ENCODE assay signal across 20 cellular contexts in the genomic region with DNA sequence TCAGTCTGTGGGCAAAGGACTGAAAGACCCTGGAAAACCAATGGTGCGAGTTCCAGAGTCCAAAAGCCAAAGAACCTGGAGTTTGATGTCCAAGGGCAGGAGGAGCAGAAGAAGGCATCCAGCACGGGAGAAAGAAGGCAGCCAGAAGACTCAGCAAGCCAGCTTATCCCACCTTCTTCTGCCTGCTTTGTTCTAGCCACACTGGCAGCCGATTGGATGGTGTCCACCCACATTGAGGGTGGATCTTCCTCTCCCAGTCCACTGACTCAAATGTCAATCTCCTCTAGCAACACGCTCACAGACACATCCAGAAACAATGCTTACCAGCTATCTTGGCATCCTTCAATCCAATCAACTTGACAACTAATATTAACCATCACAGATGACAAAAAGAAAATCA.
"Had no signal": no experiment of that assay in that cellular context is flagged by ENCODE, and none has a peak within 500 bp of the region (broad histone marks: within the 10 kb centered on the region; RNA-seq: fewer than 3 reads in every experiment).

No MANE protein-coding gene starts in this region.

- H3K4me3 ChIP-seq: esophagus squamous epithelium, gastrocnemius medialis, mucosa of descending colon, ovary, prostate gland, thyroid gland, upper lobe of right lung had no signal

- H3K27me3 ChIP-seq: gastrocnemius medialis, ovary, thyroid gland, upper lobe of right lung had no signal

- ATAC-seq: activated CD8-positive, alpha-beta T cell treated with anti-CD3 and anti-CD28 coated beads, Interleukin-2, amount 10 ng/mL, durations not matched to agents 7 days and 5 days; gastrocnemius medialis; left cardiac atrium; mucosa of descending colon; naive thymus-derived CD4-positive, alpha-beta T cell; stimulated activated naive CD8-positive, alpha-beta T cell treated with anti-CD3 and anti-CD28 coated beads, Interleukin-15, Interleukin-2, amounts not matched to agents 100 U/mL and 50 U/mL, for 24 hours; upper lobe of right lung had no signal

- H3K27ac ChIP-seq: esophagus squamous epithelium, gastrocnemius medialis, ovary, prostate gland, thyroid gland, upper lobe of right lung had no signal

- H3K9me3 ChIP-seq: esophagus squamous epithelium, gastrocnemius medialis, mucosa of descending colon, ovary, prostate gland, thyroid gland, upper lobe of right lung had no signal

- H3K4me1 ChIP-seq: prostate gland, thyroid gland, upper lobe of right lung had no signal

- H3K36me3 ChIP-seq: esophagus squamous epithelium, gastrocnemius medialis, ovary, prostate gland, thyroid gland, upper lobe of right lung had no signal

- DNase-seq: activated CD4-positive, alpha-beta T cell treated with anti-CD3 and anti-CD28 coated beads for 1 hour; activated CD4-positive, alpha-beta T cell treated with anti-CD3 and anti-CD28 coated beads, Interleukin-2, amount 50 U/mL, for 1 hour; activated CD8-positive, alpha-beta T cell treated with anti-CD3 and anti-CD28 coated beads, Interleukin-2, amount 10 ng/mL, durations not matched to agents 7 days and 5 days; activated gamma-delta T cell treated with Interleukin-2 at 50 U/mL for 16 hours; aorta; caudate nucleus; effector memory CD4-positive, alpha-beta T cell; esophagus squamous epithelium; gastrocnemius medialis; hypothalamus; left cardiac atrium; mucosa of descending colon; naive thymus-derived CD4-positive, alpha-beta T cell; ovary; stimulated activated CD4-positive, alpha-beta T cell treated with anti-CD3 and anti-CD28 coated beads, Interleukin-4, amount 100 ng/mL, for 4 hours; stimulated activated naive CD8-positive, alpha-beta T cell treated with anti-CD3 and anti-CD28 coated beads, Interleukin-15, Interleukin-2, amounts not matched to agents 100 U/mL and 50 U/mL, for 24 hours; substantia nigra; thyroid gland; upper lobe of right lung had no signal
